In the genomic region with DNA sequence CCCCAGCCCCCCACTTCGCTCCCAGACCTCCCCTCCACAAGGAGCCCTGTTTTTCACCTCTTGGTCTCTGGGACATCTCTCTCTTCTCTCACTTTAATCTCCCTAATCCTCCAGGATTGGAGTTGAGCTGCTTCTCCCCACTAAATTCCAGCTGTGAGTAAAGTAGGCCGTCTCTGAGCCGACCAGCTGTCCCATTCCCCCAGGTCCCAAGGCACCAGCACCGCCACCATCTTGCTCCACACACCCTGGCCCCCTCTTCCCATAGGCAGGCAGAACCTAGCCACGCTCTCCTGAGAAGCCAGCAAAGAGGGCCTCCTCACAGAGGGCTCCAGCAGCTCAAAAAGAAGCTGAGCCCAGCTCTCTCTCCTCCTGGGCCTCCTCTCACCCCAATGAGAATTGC, we compare ENCODE assay signal across 8 cellular contexts. TPM values are rescaled to one million over a fixed set of nuclear protein-coding genes. Genes with fewer than 3 reads are reported as not detected.
A peak's percentile ranks its signal among the peaks of the same experiment; 100 is the strongest.
DNase-seq lines count a peak whose midpoint lies in the region; ATAC-seq and TF ChIP-seq lines count a peak whose summit lies in the region.

No MANE protein-coding gene starts in this region.

- H3F3A ChIP-seq in neural progenitor cell (ENCODE audit: low read depth), result peaks cover 84% of the 10 kb centered on the region

- peaks cover 22% of the 10 kb centered on the region for H3K79me2 ChIP-seq in neural progenitor cell (ENCODE audit: low read depth)

- H3K9me3 ChIP-seq in CD4-positive, CD25-positive, alpha-beta regulatory T cell (ENCODE audit: control insufficient read depth in 2 of 2, low read length in 2 of 2), result no peaks in the 10 kb centered on the region
- no peaks in the 10 kb centered on the region for H3K9me3 ChIP-seq in neural progenitor cell (ENCODE audit: low read depth)

- peak overlapping the region; percentile 23 for H2AFZ ChIP-seq in neural progenitor cell (replicated peaks)

- peak overlapping the region; percentile 85 for H3K4me2 ChIP-seq in neural progenitor cell

- DNase-seq in CD4-positive, CD25-positive, alpha-beta regulatory T cell, result no peak
- DNase-seq in NCI-H82 (lab: John Stamatoyannopoulos, UW) (peak; percentile 97), neural progenitor cell (ENCODE audit: low spot score) (no peak), GM10248 (ENCODE audit: extremely low spot score) (no peak), NCI-H1092 (lab: John Stamatoyannopoulos, UW) (no peak)
- DNase-seq in effector memory CD8-positive, alpha-beta T cell, result no peak
- no peak for DNase-seq in stimulated activated CD4-positive, alpha-beta T cell treated with anti-CD3 and anti-CD28 coated beads, Interleukin-2, amount 100 ng/mL, for 48 hours

- H3K4me3 ChIP-seq in CD4-positive, CD25-positive, alpha-beta regulatory T cell (ENCODE audit: low read depth, low read length), result no peak overlapping the region
- no peak overlapping the region for H3K4me3 ChIP-seq in neural progenitor cell

- H3K36me3 Mint-ChIP-seq in CD4-positive, CD25-positive, alpha-beta regulatory T cell, result peaks cover 5% of the 10 kb centered on the region
- H3K36me3 Mint-ChIP-seq in effector memory CD8-positive, alpha-beta T cell (ENCODE audit: insufficient read depth), result peaks cover 21% of the 10 kb centered on the region
- H3K36me3 Mint-ChIP-seq in neural progenitor cell, result peaks cover 17% of the 10 kb centered on the region

- ATAC-seq in CD4-positive, CD25-positive, alpha-beta regulatory T cell (ENCODE audit: low read depth in 2 of 2), result no peak
- no peak for ATAC-seq in effector memory CD8-positive, alpha-beta T cell (replicated peaks)
- no peak for ATAC-seq in GM19351 (IDR thresholded peaks at IDR 0.05; ENCODE audit: unreplicated experiment)

- H3K4me1 Mint-ChIP-seq in CD4-positive, CD25-positive, alpha-beta regulatory T cell, result peaks cover 0 to 70% (median 35%) of the 10 kb centered on the region in 4 donors
- peaks cover 32 to 48% of the 10 kb centered on the region in 2 donors for H3K4me1 Mint-ChIP-seq in effector memory CD8-positive, alpha-beta T cell (ENCODE audit: low read depth in 2 of 2)
- peaks cover 57% of the 10 kb centered on the region for H3K4me1 Mint-ChIP-seq in neural progenitor cell

- H3K9ac ChIP-seq in neural progenitor cell, result no peak overlapping the region

- H3K27me3 Mint-ChIP-seq in CD4-positive, CD25-positive, alpha-beta regulatory T cell, result peaks cover 11% of the 10 kb centered on the region
- no peaks in the 10 kb centered on the region for H3K27me3 Mint-ChIP-seq in effector memory CD8-positive, alpha-beta T cell
- peaks cover 19% of the 10 kb centered on the region for H3K27me3 Mint-ChIP-seq in neural progenitor cell (ENCODE audit: insufficient read depth, low read depth)

- peaks cover 65% of the 10 kb centered on the region for H3K4me1 ChIP-seq in CD4-positive, CD25-positive, alpha-beta regulatory T cell (ENCODE audit: control insufficient read depth, insufficient read depth, low read length, poor library complexity, severe bottlenecking)
- peaks cover 37% of the 10 kb centered on the region for H3K4me1 ChIP-seq in neural progenitor cell

- CTCF ChIA-PET in GM10248 (lab: Yijun Ruan, JAX), result interaction anchor here (1.1 to 1.2 kb wide), 2 partner anchors 19 to 78 kb away, joined by 3 to 6 read pairs; no protein-coding TSS in a partner anchor

- H3K4me3 Mint-ChIP-seq in CD4-positive, CD25-positive, alpha-beta regulatory T cell, result peak overlapping the region; percentile 73 to 96 (median 90)
- peak overlapping the region; percentile 84 to 86 for H3K4me3 Mint-ChIP-seq in effector memory CD8-positive, alpha-beta T cell
- H3K4me3 Mint-ChIP-seq in neural progenitor cell, result peak overlapping the region; percentile 92

- TF ChIP-seq CTCF in neural progenitor cell (IDR thresholded peaks at IDR 0.05) (no peak), GM10248 (IDR thresholded peaks at IDR 0.05; ENCODE audit: control extremely low read depth, extremely low read depth, low read depth, missing control alignments) (no peak)

- peaks cover 16% of the 10 kb centered on the region for H3K36me3 ChIP-seq in CD4-positive, CD25-positive, alpha-beta regulatory T cell (ENCODE audit: control insufficient read depth, insufficient read depth, low read length)
- H3K36me3 ChIP-seq in neural progenitor cell, result no peaks in the 10 kb centered on the region

- peak overlapping the region; percentile 55 to 91 (median 79) for H3K27ac Mint-ChIP-seq in CD4-positive, CD25-positive, alpha-beta regulatory T cell
- peak overlapping the region; percentile 87 to 93 for H3K27ac Mint-ChIP-seq in effector memory CD8-positive, alpha-beta T cell
- peak overlapping the region; percentile 99 for H3K27ac Mint-ChIP-seq in neural progenitor cell

- no peaks in the 10 kb centered on the region for H3K27me3 ChIP-seq in CD4-positive, CD25-positive, alpha-beta regulatory T cell (ENCODE audit: control insufficient read depth, insufficient read depth, low read length)
- H3K27me3 ChIP-seq in neural progenitor cell, result no peaks in the 10 kb centered on the region

- H3K9me3 Mint-ChIP-seq in CD4-positive, CD25-positive, alpha-beta regulatory T cell, result no peaks in the 10 kb centered on the region
- no peaks in the 10 kb centered on the region for H3K9me3 Mint-ChIP-seq in effector memory CD8-positive, alpha-beta T cell
- no peaks in the 10 kb centered on the region for H3K9me3 Mint-ChIP-seq in neural progenitor cell

- peaks cover 38% of the 10 kb centered on the region for H4K20me1 ChIP-seq in neural progenitor cell (ENCODE audit: low read depth)

- POLR2A ChIA-PET in GM10248 (lab: Yijun Ruan, JAX), result interaction anchor here (0.6 to 1.7 kb wide), 2 partner anchors 18 to 1993 kb away, joined by 5 to 6 read pairs; no protein-coding TSS in a partner anchor

- H3K27ac ChIP-seq in CD4-positive, CD25-positive, alpha-beta regulatory T cell (ENCODE audit: insufficient read depth, low read length, poor library complexity, severe bottlenecking), result peak overlapping the region; percentile 83
- no peak overlapping the region for H3K27ac ChIP-seq in neural progenitor cell

RNA-seq across cellular contexts. Expression of a gene that starts 0.9 kb away (rescaled TPM):
- 2.9 TPM for total RNA-seq in CD4-positive, CD25-positive, alpha-beta regulatory T cell
- under 1 TPM; 0.22 to 0.73 (median 0.42) TPM for polyA plus RNA-seq in CD4-positive, CD25-positive, alpha-beta regulatory T cell
- 23.5 and 50.5 TPM in 2 replicates for total RNA-seq in neural progenitor cell (ENCODE audit: low replicate concordance)

RNA-seq across cellular contexts. Expression of a gene that starts 1.0 kb away (rescaled TPM):
- total RNA-seq in CD4-positive, CD25-positive, alpha-beta regulatory T cell, result 277 TPM
- polyA plus RNA-seq in CD4-positive, CD25-positive, alpha-beta regulatory T cell, result 10 to 100 TPM; 73.6 to 92.3 (median 84.9) TPM
- total RNA-seq in neural progenitor cell (ENCODE audit: low replicate concordance), result 86.7 and 194 TPM in 2 replicates

RNA-seq across cellular contexts. Expression of a gene that starts 15.5 kb away (rescaled TPM):
- total RNA-seq in CD4-positive, CD25-positive, alpha-beta regulatory T cell, result 35.8 TPM
- 10 to 100 TPM; 10.5 to 19.4 (median 15.7) TPM for polyA plus RNA-seq in CD4-positive, CD25-positive, alpha-beta regulatory T cell
- total RNA-seq in neural progenitor cell (ENCODE audit: low replicate concordance), result 43.9 and 113 TPM in 2 replicates

RNA-seq across cellular contexts. Expression of a gene that starts 20.5 kb away (rescaled TPM):
- 16.0 TPM for total RNA-seq in CD4-positive, CD25-positive, alpha-beta regulatory T cell
- polyA plus RNA-seq in CD4-positive, CD25-positive, alpha-beta regulatory T cell, result 10 to 100 TPM; 17.0 to 24.8 (median 21.2) TPM
- total RNA-seq in neural progenitor cell (ENCODE audit: low replicate concordance), result 31.6 and 59.1 TPM in 2 replicates

RNA-seq across cellular contexts. Expression of a gene that starts 23.5 kb away (rescaled TPM):
- 227 TPM for total RNA-seq in CD4-positive, CD25-positive, alpha-beta regulatory T cell
- 1,000 to 10,000 TPM in 2 of 4 donors, 100 to 1,000 TPM in 2; 939 to 1,205 (median 986) TPM for polyA plus RNA-seq in CD4-positive, CD25-positive, alpha-beta regulatory T cell
- total RNA-seq in neural progenitor cell (ENCODE audit: low replicate concordance), result 225 and 276 TPM in 2 replicates
